In the genomic region with DNA sequence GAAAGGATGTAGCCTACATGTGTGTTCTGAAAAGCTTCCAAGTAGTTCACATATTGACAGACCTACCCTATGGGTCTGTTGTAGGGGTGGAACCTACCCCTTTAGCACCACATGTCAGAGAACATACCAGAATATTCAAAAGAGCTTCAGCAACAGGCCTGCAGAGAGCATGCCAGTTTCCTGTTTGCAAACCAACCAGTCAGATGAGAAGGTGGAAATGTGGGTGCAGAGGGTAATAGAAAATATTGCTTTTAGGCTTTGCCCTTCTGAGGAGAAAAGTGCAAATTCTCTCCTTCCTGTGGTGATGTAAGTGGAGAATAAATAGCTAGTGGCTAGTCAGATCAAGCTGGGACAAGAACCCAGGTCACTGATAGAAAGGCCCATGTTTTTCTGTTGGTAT, we compare ENCODE assay signal across 16 cellular contexts. TPM values are rescaled to one million over a fixed set of nuclear protein-coding genes. Genes with fewer than 3 reads are reported as not detected.
DNase-seq lines count a peak whose midpoint lies in the region; ATAC-seq lines count a peak whose summit lies in the region.
"Had no signal": no experiment of that assay in that cellular context is flagged by ENCODE, and none has a peak within 500 bp of the region (broad histone marks: within the 10 kb centered on the region; RNA-seq: fewer than 3 reads in every experiment).

No MANE protein-coding gene starts in this region.

- H3K27me3 Mint-ChIP-seq in activated T-cell treated with anti-CD3 and anti-CD28 coated beads, Interleukin-2, amount 50 U/mL, for 72 hours (ENCODE audit: low read depth): peaks cover 1% of the 10 kb centered on the region
- H3K27me3 Mint-ChIP-seq in activated naive CD8-positive, alpha-beta T cell treated with anti-CD3 and anti-CD28 coated beads, Interleukin-2, amount 10 ng/mL, durations not matched to agents 7 days and 5 days: no peaks in the 10 kb centered on the region
- H3K27me3 Mint-ChIP-seq: brain had no signal

- H3K9me3 Mint-ChIP-seq in activated T-cell treated with anti-CD3 and anti-CD28 coated beads, Interleukin-2, amount 50 U/mL, for 72 hours: no peaks in the 10 kb centered on the region
- no peaks in the 10 kb centered on the region for H3K9me3 Mint-ChIP-seq in activated naive CD8-positive, alpha-beta T cell treated with anti-CD3 and anti-CD28 coated beads, Interleukin-2, amount 10 ng/mL, durations not matched to agents 7 days and 5 days
- H3K9me3 Mint-ChIP-seq: brain had no signal

- POLR2A ChIA-PET in activated naive CD8-positive, alpha-beta T cell treated with anti-CD3 and anti-CD28 coated beads, Interleukin-2, amount 10 ng/mL, durations not matched to agents 7 days and 5 days (lab: Charles Lee): interaction anchor here (1.5 kb wide), 1 partner anchor 16 kb away, joined by 5 read pairs; the partner anchor contains the start of gene INTS6L

- peak; percentile 45 to 53 for ATAC-seq in activated T-cell treated with anti-CD3 and anti-CD28 coated beads, Interleukin-2, amount 50 U/mL, for 72 hours (replicated peaks in 1 of 2)
- peak; percentile 63 for ATAC-seq in HG03378 (IDR thresholded peaks at IDR 0.05; ENCODE audit: unreplicated experiment)
- ATAC-seq in activated naive CD8-positive, alpha-beta T cell treated with anti-CD3 and anti-CD28 coated beads, Interleukin-2, amount 10 ng/mL, durations not matched to agents 7 days and 5 days (ENCODE audit: low read depth): peak; percentile 85
- peak; percentile 43 for ATAC-seq in stimulated activated naive CD8-positive, alpha-beta T cell treated with anti-CD3 and anti-CD28 coated beads, Interleukin-15, Interleukin-2, amounts not matched to agents 100 U/mL and 50 U/mL, for 24 hours
- ATAC-seq in GM21381 (IDR thresholded peaks at IDR 0.05; ENCODE audit: unreplicated experiment): no peak

- peak overlapping the region in 1 of 2 donors; percentile 72 for H3K4me3 Mint-ChIP-seq in activated T-cell treated with anti-CD3 and anti-CD28 coated beads, Interleukin-2, amount 50 U/mL, for 72 hours
- H3K4me3 Mint-ChIP-seq in activated naive CD8-positive, alpha-beta T cell treated with anti-CD3 and anti-CD28 coated beads, Interleukin-2, amount 10 ng/mL, durations not matched to agents 7 days and 5 days: peak overlapping the region; percentile 19
- H3K4me3 Mint-ChIP-seq: brain had no signal

- DNase-seq in activated T-cell treated with anti-CD3 and anti-CD28 coated beads, Interleukin-2, amount 50 U/mL, for 72 hours: no peak
- DNase-seq in activated T-cell treated with anti-CD3 and anti-CD28 coated beads, Interleukin-2, amount 50 U/mL, for 48 hours: no peak
- DNase-seq in activated naive CD8-positive, alpha-beta T cell treated with anti-CD3 and anti-CD28 coated beads, Interleukin-2, amount 10 ng/mL, durations not matched to agents 7 days and 5 days: no peak
- no peak for DNase-seq in stimulated activated naive CD8-positive, alpha-beta T cell treated with anti-CD3 and anti-CD28 coated beads, Interleukin-15, Interleukin-2, amounts not matched to agents 100 U/mL and 50 U/mL, for 24 hours
- no peak for DNase-seq in globus pallidus (ENCODE audit: low spot score)
- DNase-seq in H4 (ENCODE audit: low spot score): no peak
- DNase-seq: effector CD8-positive, alpha-beta T cell; islet precursor cell; NCI-H2029; NCI-H82; SHP77; stimulated activated CD4-positive, alpha-beta T cell treated with anti-CD3 and anti-CD28 coated beads, Interleukin-1b, Interleukin-23, amount 100 ng/mL, for 48 hours; uterus had no signal

- peak overlapping the region; percentile 94 for H3K27ac Mint-ChIP-seq in activated T-cell treated with anti-CD3 and anti-CD28 coated beads, Interleukin-2, amount 50 U/mL, for 72 hours
- peak overlapping the region; percentile 71 for H3K27ac Mint-ChIP-seq in activated naive CD8-positive, alpha-beta T cell treated with anti-CD3 and anti-CD28 coated beads, Interleukin-2, amount 10 ng/mL, durations not matched to agents 7 days and 5 days

- H3K4me1 Mint-ChIP-seq in activated T-cell treated with anti-CD3 and anti-CD28 coated beads, Interleukin-2, amount 50 U/mL, for 72 hours (ENCODE audit: low read depth): peaks cover 8% of the 10 kb centered on the region
- H3K4me1 Mint-ChIP-seq in activated naive CD8-positive, alpha-beta T cell treated with anti-CD3 and anti-CD28 coated beads, Interleukin-2, amount 10 ng/mL, durations not matched to agents 7 days and 5 days: peaks cover 14% of the 10 kb centered on the region
- H3K4me1 Mint-ChIP-seq: brain had no signal

- peaks cover 0 to 2% of the 10 kb centered on the region in 2 donors for H3K36me3 Mint-ChIP-seq in activated T-cell treated with anti-CD3 and anti-CD28 coated beads, Interleukin-2, amount 50 U/mL, for 72 hours (ENCODE audit: insufficient read depth in 2 of 2)
- H3K36me3 Mint-ChIP-seq in activated naive CD8-positive, alpha-beta T cell treated with anti-CD3 and anti-CD28 coated beads, Interleukin-2, amount 10 ng/mL, durations not matched to agents 7 days and 5 days: peaks cover 5% of the 10 kb centered on the region
- H3K36me3 Mint-ChIP-seq: brain had no signal

RNA-seq across cellular contexts. Expression of gene INTS6L, which starts 16.4 kb away (rescaled TPM):
- 10 to 100 TPM; 28.6 to 41.3 TPM for total RNA-seq in activated T-cell treated with anti-CD3 and anti-CD28 coated beads, Interleukin-2, amount 50 U/mL, for 72 hours
- total RNA-seq in activated naive CD8-positive, alpha-beta T cell treated with anti-CD3 and anti-CD28 coated beads, Interleukin-2, amount 10 ng/mL, durations not matched to agents 7 days and 5 days: 10 to 100 TPM; 31.7 to 33.2 TPM
- 1.6 and 3.9 TPM in 2 replicates for total RNA-seq in H4 (2014; rRNA removed; shearing (Covaris generic))
